ENCODE assay signal across 9 cellular contexts in genomic region chr12:65602579-65603295, GRCh38.
DNase-seq lines count a peak whose midpoint lies in the region; ATAC-seq and TF ChIP-seq lines count a peak whose summit lies in the region.
"Had no signal": no experiment of that assay in that cellular context is flagged by ENCODE, and none has a peak within 500 bp of the region (broad histone marks: within the 10 kb centered on the region; RNA-seq: fewer than 3 reads in every experiment).

No MANE protein-coding gene starts in this region.

- H3K27me3 Mint-ChIP-seq in neural progenitor cell (ENCODE audit: insufficient read depth, low read depth): peaks cover 2% of the 10 kb centered on the region

- peak; percentile 77 for ATAC-seq in GM21381 (IDR thresholded peaks at IDR 0.05; ENCODE audit: unreplicated experiment)
- ATAC-seq in upper lobe of left lung (ENCODE audit: low FRiP score in 2 of 2): peak; percentile 93 to 95

- DNase-seq in COLO829 (ENCODE audit: low spot score): peak; percentile 92
- DNase-seq in NCI-H1048 (lab: John Stamatoyannopoulos, UW): peak; percentile 29
- peak in 2 of 3 experiments; percentile 4 for DNase-seq in activated CD8-positive, alpha-beta memory T cell treated with anti-CD3 and anti-CD28 coated beads for 48 hours (ENCODE audit: low read depth in 2 of 3, low spot score in 2 of 3)
- DNase-seq in foreskin fibroblast: peak; percentile 97 to 99
- DNase-seq in neural progenitor cell (ENCODE audit: low spot score): peak; percentile 80
- peak; percentile 11 to 81 for DNase-seq in upper lobe of left lung
- DNase-seq in GOT3 (lab: John Stamatoyannopoulos, UW): no peak
- DNase-seq: activated B cell treated with CpG ODN at 0.5 μM for 24 hours had no signal

- H3K79me2 ChIP-seq in neural progenitor cell (ENCODE audit: low read depth): no peaks in the 10 kb centered on the region

- H3K9ac ChIP-seq in neural progenitor cell: no peak overlapping the region

- peaks cover 2% of the 10 kb centered on the region for H3K9me3 Mint-ChIP-seq in neural progenitor cell
- H3K9me3 Mint-ChIP-seq: activated B cell treated with CpG ODN at 0.5 μM for 24 hours had no signal

- H3K4me3 ChIP-seq in foreskin fibroblast (ENCODE audit: low read depth in 1 of 2, low read length in 2 of 2): peak overlapping the region; percentile 44 to 53
- H3K4me3 ChIP-seq in neural progenitor cell: no peak overlapping the region
- peak overlapping the region in 1 of 4 donors; percentile 13 for H3K4me3 ChIP-seq in upper lobe of left lung

- TF ChIP-seq CTCF in foreskin fibroblast (IDR thresholded peaks at IDR 0.05; ENCODE audit: low read depth, low read length) (peak; percentile 81), neural progenitor cell (IDR thresholded peaks at IDR 0.05) (peak; percentile 83), upper lobe of left lung (IDR thresholded peaks at IDR 0.05) (peak; percentile 40 to 65 (median 60))

- H3K4me2 ChIP-seq in neural progenitor cell: peak overlapping the region; percentile 39

- no peak overlapping the region for H2AFZ ChIP-seq in neural progenitor cell (replicated peaks)

- H3K36me3 ChIP-seq in neural progenitor cell (no peaks in the 10 kb centered on the region), upper lobe of left lung (no peaks in the 10 kb centered on the region)

- 13 to 18% methylated on average over 11 of the region's 11 CpGs for WGBS in upper lobe of left lung, 2 donors

- no peak for TF ChIP-seq POLR2A in upper lobe of left lung (IDR thresholded peaks at IDR 0.05)

- H3K4me3 Mint-ChIP-seq in neural progenitor cell: no peak overlapping the region
- H3K4me3 Mint-ChIP-seq: activated B cell treated with CpG ODN at 0.5 μM for 24 hours had no signal

- no peaks in the 10 kb centered on the region for H4K20me1 ChIP-seq in neural progenitor cell (ENCODE audit: low read depth)

- peaks cover 2% of the 10 kb centered on the region for H3K36me3 Mint-ChIP-seq in neural progenitor cell

- H3K9me3 ChIP-seq in neural progenitor cell (ENCODE audit: low read depth) (no peaks in the 10 kb centered on the region), upper lobe of left lung (peaks cover 0 to 2% (median 0%) of the 10 kb centered on the region in 4 donors)

- no peaks in the 10 kb centered on the region for H3F3A ChIP-seq in neural progenitor cell (ENCODE audit: low read depth)

- no peak overlapping the region for H3K27ac Mint-ChIP-seq in neural progenitor cell
- H3K27ac Mint-ChIP-seq: activated B cell treated with CpG ODN at 0.5 μM for 24 hours had no signal

- peaks cover 18% of the 10 kb centered on the region for H3K4me1 Mint-ChIP-seq in neural progenitor cell
- H3K4me1 Mint-ChIP-seq: activated B cell treated with CpG ODN at 0.5 μM for 24 hours had no signal

- H3K4me1 ChIP-seq in neural progenitor cell (peaks cover 21% of the 10 kb centered on the region), upper lobe of left lung (peaks cover 9 to 27% (median 20%) of the 10 kb centered on the region in 4 donors)

- TF ChIP-seq EP300 in upper lobe of left lung (IDR thresholded peaks at IDR 0.05): no peak

- H3K27me3 ChIP-seq in neural progenitor cell (no peaks in the 10 kb centered on the region), upper lobe of left lung (no peaks in the 10 kb centered on the region)

- no peak overlapping the region for H3K27ac ChIP-seq in neural progenitor cell
- peak overlapping the region in 3 of 4 donors; percentile 49 to 66 (median 55) for H3K27ac ChIP-seq in upper lobe of left lung
